Comparison of ENCODE assay signal across 8 cellular contexts in genomic region chr12:96907681-96908163, GRCh38. TPM values are rescaled to one million over a fixed set of nuclear protein-coding genes. Genes with fewer than 3 reads are reported as not detected.
DNase-seq lines count a peak whose midpoint lies in the region; ATAC-seq and TF ChIP-seq lines count a peak whose summit lies in the region.

No MANE protein-coding gene starts in this region.

- H3K4me3 Mint-ChIP-seq in Caco-2 (ENCODE audit: unreplicated experiment), result peak overlapping the region; percentile 91
- H3K4me3 Mint-ChIP-seq in stimulated activated naive CD8-positive, alpha-beta T cell treated with anti-CD3 and anti-CD28 coated beads, Interleukin-15, Interleukin-2, amounts not matched to agents 100 ng/mL and 50 ng/mL, for 24 hours, result peak overlapping the region; percentile 98

- H3K4me1 ChIP-seq in Caco-2 (0 out of 2 replicates have a peak, but pooled peaks cover 4% of the 10 kb centered on the region), SK-N-SH (ENCODE audit: control insufficient read depth in 1 of 2, insufficient read depth in 2 of 2, low read depth in 1 of 2, low read length in 1 of 2) (peaks cover 8 to 12% of the 10 kb centered on the region in 2 experiments; a peak in 2 of 4 replicates)

- peak; percentile 30 for ATAC-seq in HG03342 (IDR thresholded peaks at IDR 0.05; ENCODE audit: unreplicated experiment)

- H3K27ac Mint-ChIP-seq in Caco-2 (ENCODE audit: unreplicated experiment), result peak overlapping the region; percentile 81
- peak overlapping the region; percentile 98 for H3K27ac Mint-ChIP-seq in stimulated activated naive CD8-positive, alpha-beta T cell treated with anti-CD3 and anti-CD28 coated beads, Interleukin-15, Interleukin-2, amounts not matched to agents 100 ng/mL and 50 ng/mL, for 24 hours

- H3K4me2 ChIP-seq in SK-N-SH, result peak overlapping the region; percentile 93

- no peak for TF ChIP-seq RAD21 in SK-N-SH (IDR thresholded peaks at IDR 0.05; ENCODE audit: low read length)

- WGBS in SK-N-SH (ENCODE audit: low lambda C conversion rate), result 4% methylated on average over 13 of the region's 18 CpGs

- H3K4me1 Mint-ChIP-seq in Caco-2 (ENCODE audit: low read depth, unreplicated experiment), result peaks cover 21% of the 10 kb centered on the region
- H3K4me1 Mint-ChIP-seq in stimulated activated naive CD8-positive, alpha-beta T cell treated with anti-CD3 and anti-CD28 coated beads, Interleukin-15, Interleukin-2, amounts not matched to agents 100 ng/mL and 50 ng/mL, for 24 hours (ENCODE audit: low read depth), result peaks cover 52% of the 10 kb centered on the region

- no peaks in the 10 kb centered on the region for H3K27me3 Mint-ChIP-seq in Caco-2 (ENCODE audit: insufficient read depth, unreplicated experiment)
- H3K27me3 Mint-ChIP-seq in stimulated activated naive CD8-positive, alpha-beta T cell treated with anti-CD3 and anti-CD28 coated beads, Interleukin-15, Interleukin-2, amounts not matched to agents 100 ng/mL and 50 ng/mL, for 24 hours, result peaks cover 5% of the 10 kb centered on the region

- H3F3A ChIP-seq in SK-N-SH (replicated peaks; ENCODE audit: insufficient read depth), result no peaks in the 10 kb centered on the region

- no TSS peak for BruUV-seq in Caco-2 (replicated peaks; lab: Mats Ljungman, UMichigan)

- no peaks in the 10 kb centered on the region for H3K9me2 ChIP-seq in SK-N-SH

- peak overlapping the region; percentile 80 for H3K9ac ChIP-seq in SK-N-SH

- TF ChIP-seq CTCF in Caco-2 (IDR thresholded peaks at IDR 0.05; ENCODE audit: insufficient read depth in 1 of 2, low read depth in 1 of 2, low read length in 1 of 2, severe bottlenecking in 1 of 2, unreplicated experiment in 1 of 2) (no peak), SK-N-SH (IDR thresholded peaks at IDR 0.05) (no peak)

- peak overlapping the region; percentile 87 for H2AFZ ChIP-seq in SK-N-SH (ENCODE audit: low read depth)

- no peaks in the 10 kb centered on the region for H3K9me3 Mint-ChIP-seq in Caco-2 (ENCODE audit: unreplicated experiment)
- H3K9me3 Mint-ChIP-seq in stimulated activated naive CD8-positive, alpha-beta T cell treated with anti-CD3 and anti-CD28 coated beads, Interleukin-15, Interleukin-2, amounts not matched to agents 100 ng/mL and 50 ng/mL, for 24 hours, result no peaks in the 10 kb centered on the region

- CTCF ChIA-PET in Caco-2 (lab: Charles Lee), result no interaction called here
- CTCF ChIA-PET in SK-N-SH (lab: Yijun Ruan, JAX), result no interaction called here

- H3K36me3 ChIP-seq in Caco-2 (ENCODE audit: control insufficient read depth, insufficient read depth, low read length), result no peaks in the 10 kb centered on the region
- no peaks in the 10 kb centered on the region for H3K36me3 ChIP-seq in SK-N-SH (replicated peaks in 1 of 2; ENCODE audit: control insufficient read depth in 1 of 2, insufficient read depth in 2 of 2, low read length in 1 of 2)

- intact Hi-C loops in Caco-2 (cut with micrococcal nuclease; ENCODE audit: unreplicated experiment), result loop anchor here (1.0 to 5.0 kb wide), 2 partner anchors 45 to 195 kb away; no protein-coding TSS in a partner anchor

- peaks cover 51% of the 10 kb centered on the region for H3K79me2 ChIP-seq in SK-N-SH (ENCODE audit: insufficient read depth)

- POLR2A ChIA-PET in Caco-2 (lab: Charles Lee), result no interaction called here
- POLR2A ChIA-PET in SK-N-SH (lab: Yijun Ruan, JAX), result no interaction called here

- H3K27me3 ChIP-seq in Caco-2 (replicated peaks; ENCODE audit: control insufficient read depth, insufficient read depth, low read length) (no peaks in the 10 kb centered on the region), SK-N-SH (ENCODE audit: insufficient read depth) (no peaks in the 10 kb centered on the region)

- H3K36me3 Mint-ChIP-seq in Caco-2 (ENCODE audit: insufficient read depth, unreplicated experiment), result peaks cover 11% of the 10 kb centered on the region
- H3K36me3 Mint-ChIP-seq in stimulated activated naive CD8-positive, alpha-beta T cell treated with anti-CD3 and anti-CD28 coated beads, Interleukin-15, Interleukin-2, amounts not matched to agents 100 ng/mL and 50 ng/mL, for 24 hours (ENCODE audit: low read depth), result peaks cover 22% of the 10 kb centered on the region

- TF ChIP-seq EP300 in SK-N-SH (IDR thresholded peaks at IDR 0.05; ENCODE audit: borderline replicate concordance in 1 of 2, low read depth in 1 of 2, low read length in 1 of 2), result no peak

- peak overlapping the region; percentile 58 to 76 for H3K27ac ChIP-seq in SK-N-SH (ENCODE audit: low read depth in 2 of 2, low read length in 1 of 2)
- peak overlapping the region; percentile 69 for H3K27ac ChIP-seq in caudate nucleus (ENCODE audit: low read depth, low read length)

- no peaks in the 10 kb centered on the region for H4K20me1 ChIP-seq in SK-N-SH (ENCODE audit: insufficient read depth)

- H3K4me3 ChIP-seq in Caco-2 (ENCODE audit: low read depth, low read length), result peak overlapping the region; percentile 71
- peak overlapping the region; percentile 91 to 94 for H3K4me3 ChIP-seq in SK-N-SH (ENCODE audit: low read depth in 2 of 2, low read length in 1 of 2)

- DNase-seq in Caco-2 (peak in 1 of 2 experiments; percentile 36), GM19238 (ENCODE audit: insufficient read length, low spot score) (peak; percentile 5), SK-N-SH (peak; percentile 42), caudate nucleus (lab: John Stamatoyannopoulos, UW) (peak in 5 of 61 donors; percentile 1 to 23 (median 5)), left kidney (ENCODE audit: low read depth, low spot score) (peak; percentile 60), 8988T (no peak)

- H3K9me3 ChIP-seq in Caco-2 (no peaks in the 10 kb centered on the region), SK-N-SH (no peaks in the 10 kb centered on the region)

TF ChIP-seq in SK-N-SH, 30 proteins besides CTCF, POLR2A, EP300 and RAD21:
- TF ChIP-seq, protein P1, sequence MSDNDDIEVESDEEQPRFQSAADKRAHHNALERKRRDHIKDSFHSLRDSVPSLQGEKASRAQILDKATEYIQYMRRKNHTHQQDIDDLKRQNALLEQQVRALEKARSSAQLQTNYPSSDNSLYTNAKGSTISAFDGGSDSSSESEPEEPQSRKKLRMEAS (IDR thresholded peaks at IDR 0.05; ENCODE audit: low read depth), result peak; percentile 45; the same call in 1 of the 2 replicates
- TF ChIP-seq TCF12 (IDR thresholded peaks at IDR 0.05) (no peak), USF1 (IDR thresholded peaks at IDR 0.05; ENCODE audit: borderline replicate concordance, low read depth) (no peak), GABPA (IDR thresholded peaks at IDR 0.05; ENCODE audit: low read depth) (no peak), RFX5 (IDR thresholded peaks at IDR 0.05; ENCODE audit: low read length) (no peak)

RNA-seq across cellular contexts. Expression of gene NEDD1, which starts 0.7 kb away (rescaled TPM):
- total RNA-seq in Caco-2 (2022), result 21.9 and 23.1 TPM in 2 replicates
- polyA plus RNA-seq in SK-N-SH (2012; rRNA removed), result 6.0 and 8.3 TPM in 2 replicates
- 10.3 and 10.9 TPM in 2 replicates for polyA plus RNA-seq in SK-N-SH (2012; cell fraction: cytosol; rRNA removed)
- polyA plus RNA-seq in SK-N-SH (2012; cell fraction: nucleus; rRNA removed), result 3.5 and 7.0 TPM in 2 replicates
